In genomic region chr16:75074920-75075687, GRCh38 we compare ENCODE assay signal across 8 cellular contexts. TPM values are rescaled to one million over a fixed set of nuclear protein-coding genes. Genes with fewer than 3 reads are reported as not detected.
A peak's percentile ranks its signal among the peaks of the same experiment; 100 is the strongest.
DNase-seq lines count a peak whose midpoint lies in the region; ATAC-seq, FAIRE-seq and TF ChIP-seq lines count a peak whose summit lies in the region.

No MANE protein-coding gene starts in this region.

- H3K4me3 Mint-ChIP-seq in activated CD8-positive, alpha-beta T cell treated with anti-CD3 and anti-CD28 coated beads for 36 hours = peak overlapping the region; percentile 15

- no peak for TF ChIP-seq POLR2A in H54 (IDR thresholded peaks at IDR 0.05; ENCODE audit: low read depth, low read length)

- no peaks in the 10 kb centered on the region for H3K79me2 ChIP-seq in MM.1S (ENCODE audit: low read length)

- H3K4me1 ChIP-seq in MM.1S (ENCODE audit: low read length) = peaks cover 11% of the 10 kb centered on the region

- H3K4me1 Mint-ChIP-seq in activated CD8-positive, alpha-beta T cell treated with anti-CD3 and anti-CD28 coated beads for 36 hours (ENCODE audit: low read depth) = peaks cover 30% of the 10 kb centered on the region

- H4K20me1 ChIP-seq in MM.1S (ENCODE audit: insufficient read depth, low read length) = no peaks in the 10 kb centered on the region

- POLR2A ChIA-PET in activated CD8-positive, alpha-beta T cell treated with anti-CD3 and anti-CD28 coated beads for 36 hours (lab: Charles Lee) = interaction anchor here (0.6 to 1.9 kb wide), 8 partner anchors 12 to 63 kb away, joined by 3 to 9 read pairs (median 4); no protein-coding TSS in a partner anchor

- H3F3A ChIP-seq in MM.1S (ENCODE audit: insufficient read depth, low read length) = 0 out of 2 replicates have a peak, but pooled peaks cover 5% of the 10 kb centered on the region

- intact Hi-C loops in activated CD8-positive, alpha-beta T cell treated with anti-CD3 and anti-CD28 coated beads for 36 hours (cut with micrococcal nuclease) = loop anchor here (5.0 kb wide), 1 partner anchor 32 kb away; no protein-coding TSS in a partner anchor
- intact Hi-C loops in left ventricle myocardium superior (cut with micrococcal nuclease) = no loop called here

- H2AFZ ChIP-seq in MM.1S (ENCODE audit: low read length) = peak overlapping the region; percentile 63

- peak; percentile 97 for DNase-seq in CMK (ENCODE audit: low read depth)
- DNase-seq in MM.1S = peak; percentile 81
- DNase-seq in activated CD8-positive, alpha-beta T cell treated with anti-CD3 and anti-CD28 coated beads for 36 hours = peak; percentile 90
- DNase-seq in left ventricle myocardium superior = peak; percentile 42
- peak; percentile 41 to 64 for DNase-seq in stimulated activated CD8-positive, alpha-beta memory T cell treated with anti-CD3 and anti-CD28 coated beads, Interleukin-4, amount 100 ng/mL, for 4 hours (ENCODE audit: low read depth in 2 of 2, low spot score in 1 of 2)
- no peak for DNase-seq in H54 (ENCODE audit: insufficient read length, low spot score)
- DNase-seq in occipital lobe (lab: John Stamatoyannopoulos, UW) = no peak

- H3K9ac ChIP-seq in MM.1S (ENCODE audit: low read length) = no peak overlapping the region

- no peaks in the 10 kb centered on the region for H3K27me3 ChIP-seq in MM.1S (replicated peaks; ENCODE audit: insufficient read depth, low read length)

- ATAC-seq in GM21528 (IDR thresholded peaks at IDR 0.05; ENCODE audit: low FRiP score, unreplicated experiment) (peak; percentile 93), left ventricle myocardium superior (peak; percentile 61)
- ATAC-seq in activated CD8-positive, alpha-beta T cell treated with anti-CD3 and anti-CD28 coated beads for 36 hours = peak; percentile 92

- H3K27ac Mint-ChIP-seq in activated CD8-positive, alpha-beta T cell treated with anti-CD3 and anti-CD28 coated beads for 36 hours = peak overlapping the region; percentile 87

- no peaks in the 10 kb centered on the region for H3K9me2 ChIP-seq in MM.1S (replicated peaks; ENCODE audit: insufficient read depth, low read length)

- H3K4me3 ChIP-seq in MM.1S (ENCODE audit: low read length) = no peak overlapping the region

- no peaks in the 10 kb centered on the region for H3K27me3 Mint-ChIP-seq in activated CD8-positive, alpha-beta T cell treated with anti-CD3 and anti-CD28 coated beads for 36 hours

- H3K27ac ChIP-seq in MM.1S (ENCODE audit: low read length) = peak overlapping the region; percentile 38; the same call in 1 of the 2 replicates

- no peaks in the 10 kb centered on the region for H3K36me3 ChIP-seq in MM.1S (replicated peaks; ENCODE audit: insufficient read depth, low read length)

- CTCF ChIA-PET in activated CD8-positive, alpha-beta T cell treated with anti-CD3 and anti-CD28 coated beads for 36 hours (lab: Charles Lee) = interaction anchor here (1.0 to 1.6 kb wide), 6 partner anchors 10 to 77 kb away, joined by 3 to 6 read pairs (median 4); partner anchors contain the start of gene ZNRF1

- H3K36me3 Mint-ChIP-seq in activated CD8-positive, alpha-beta T cell treated with anti-CD3 and anti-CD28 coated beads for 36 hours (ENCODE audit: low read depth) = peaks cover 3% of the 10 kb centered on the region

- peak overlapping the region; percentile 78 for H3K4me2 ChIP-seq in MM.1S (ENCODE audit: low read depth, low read length)

- no peak for FAIRE-seq in H54 (lab: Jason Lieb, UNC)

- no peaks in the 10 kb centered on the region for H3K9me3 ChIP-seq in MM.1S (replicated peaks; ENCODE audit: insufficient read depth, low read length)

- H3K9me3 Mint-ChIP-seq in activated CD8-positive, alpha-beta T cell treated with anti-CD3 and anti-CD28 coated beads for 36 hours = peaks cover 3% of the 10 kb centered on the region

- TF ChIP-seq CTCF in MM.1S (IDR thresholded peaks at IDR 0.05; ENCODE audit: low read length) = no peak
- TF ChIP-seq CTCF in activated CD8-positive, alpha-beta T cell treated with anti-CD3 and anti-CD28 coated beads for 36 hours (IDR thresholded peaks at IDR 0.05) = no peak

RNA-seq across cellular contexts. Expression of gene LDHD, which starts 41.5 kb away (rescaled TPM):
- not detected for total RNA-seq in activated CD8-positive, alpha-beta T cell treated with anti-CD3 and anti-CD28 coated beads for 36 hours
- total RNA-seq in left ventricle myocardium superior (83.3 TPM), occipital lobe (0.31 TPM)

Comparison
In these comparisons a context has a peak if more than half of its experiments do, and no peak if none do; other contexts are left out.
1. DNase-seq: peak in CMK (single experiment), MM.1S (single experiment), activated CD8-positive, alpha-beta T cell treated with anti-CD3 and anti-CD28 coated beads for 36 hours (single experiment), left ventricle myocardium superior (single experiment) and stimulated activated CD8-positive, alpha-beta memory T cell treated with anti-CD3 and anti-CD28 coated beads, Interleukin-4, amount 100 ng/mL, for 4 hours (2 of 2); none in H54 (single experiment) and occipital lobe (single experiment).
2. RNA of gene LDHD, which starts 41.5 kb away (total RNA-seq): 83.3 TPM in left ventricle myocardium superior (single experiment); 0.31 TPM in occipital lobe (single experiment) and not detected in activated CD8-positive, alpha-beta T cell treated with anti-CD3 and anti-CD28 coated beads for 36 hours; every median in the first group is over 10 times any median in the second.
3. Peak in every context shown above with its lines, with median percentiles within 50 percentile points of each other: ATAC-seq.